Comparison of ENCODE assay signal across 11 cellular contexts in genomic region chr2:26355038-26355995, GRCh38. TPM values are rescaled to one million over a fixed set of nuclear protein-coding genes. Genes with fewer than 3 reads are reported as not detected.
DNase-seq lines count a peak whose midpoint lies in the region; ATAC-seq and TF ChIP-seq lines count a peak whose summit lies in the region.
"Had no signal": no experiment of that assay in that cellular context is flagged by ENCODE, and none has a peak within 500 bp of the region (broad histone marks: within the 10 kb centered on the region; RNA-seq: fewer than 3 reads in every experiment).

No MANE protein-coding gene starts in this region.

- POLR2A ChIA-PET in activated CD8-positive, alpha-beta T cell treated with anti-CD3 and anti-CD28 coated beads for 36 hours (lab: Charles Lee) = no interaction called here
- POLR2A ChIA-PET in activated CD8-positive, alpha-beta T cell treated with anti-CD3 and anti-CD28 coated beads, Interleukin-2, amount 10 ng/mL, durations not matched to agents 7 days and 5 days (lab: Charles Lee) = interaction anchor here (1.4 to 2.9 kb wide), 2 partner anchors 8 to 10 kb away, joined by 5 to 11 read pairs; partner anchors contain the start of genes ADGRF3 and SELENOI

- H3K9me3 ChIP-seq in smooth muscle cell (replicated peaks; ENCODE audit: low read depth) = no peaks in the 10 kb centered on the region
- H3K9me3 ChIP-seq: heart left ventricle had no signal

- peaks cover 71% of the 10 kb centered on the region for H3K4me1 Mint-ChIP-seq in activated CD8-positive, alpha-beta T cell treated with anti-CD3 and anti-CD28 coated beads for 36 hours (ENCODE audit: low read depth)
- peaks cover 42% of the 10 kb centered on the region for H3K4me1 Mint-ChIP-seq in activated CD8-positive, alpha-beta T cell treated with anti-CD3 and anti-CD28 coated beads, Interleukin-2, amount 10 ng/mL, durations not matched to agents 7 days and 5 days (ENCODE audit: low read depth)
- H3K4me1 Mint-ChIP-seq in natural killer cell treated with Interleukin-12 subunit alpha and Interleukin-12 subunit beta and Interleukin-15 and Interleukin-18, amount 100 ng/mL, for 72 hours (ENCODE audit: low read depth in 2 of 2) = peaks cover 36 to 52% of the 10 kb centered on the region in 2 donors

- no peaks in the 10 kb centered on the region for H3K27me3 ChIP-seq in smooth muscle cell (ENCODE audit: low read depth)
- H3K27me3 ChIP-seq: heart left ventricle had no signal

- H3K79me2 ChIP-seq in smooth muscle cell (ENCODE audit: low read depth) = peaks cover 91% of the 10 kb centered on the region

- peak overlapping the region; percentile 35 for H2AFZ ChIP-seq in smooth muscle cell (ENCODE audit: low read depth)

- intact Hi-C loops in activated CD8-positive, alpha-beta T cell treated with anti-CD3 and anti-CD28 coated beads for 36 hours (cut with micrococcal nuclease) = no loop called here

- H3K4me3 Mint-ChIP-seq in activated CD8-positive, alpha-beta T cell treated with anti-CD3 and anti-CD28 coated beads for 36 hours = no peak overlapping the region
- no peak overlapping the region for H3K4me3 Mint-ChIP-seq in activated CD8-positive, alpha-beta T cell treated with anti-CD3 and anti-CD28 coated beads, Interleukin-2, amount 10 ng/mL, durations not matched to agents 7 days and 5 days
- H3K4me3 Mint-ChIP-seq in natural killer cell treated with Interleukin-12 subunit alpha and Interleukin-12 subunit beta and Interleukin-15 and Interleukin-18, amount 100 ng/mL, for 72 hours = no peak overlapping the region

- H3K27ac Mint-ChIP-seq in activated CD8-positive, alpha-beta T cell treated with anti-CD3 and anti-CD28 coated beads for 36 hours = no peak overlapping the region
- H3K27ac Mint-ChIP-seq in activated CD8-positive, alpha-beta T cell treated with anti-CD3 and anti-CD28 coated beads, Interleukin-2, amount 10 ng/mL, durations not matched to agents 7 days and 5 days = no peak overlapping the region
- H3K27ac Mint-ChIP-seq in natural killer cell treated with Interleukin-12 subunit alpha and Interleukin-12 subunit beta and Interleukin-15 and Interleukin-18, amount 100 ng/mL, for 72 hours = no peak overlapping the region

- H3K27me3 Mint-ChIP-seq in activated CD8-positive, alpha-beta T cell treated with anti-CD3 and anti-CD28 coated beads for 36 hours = no peaks in the 10 kb centered on the region
- no peaks in the 10 kb centered on the region for H3K27me3 Mint-ChIP-seq in activated CD8-positive, alpha-beta T cell treated with anti-CD3 and anti-CD28 coated beads, Interleukin-2, amount 10 ng/mL, durations not matched to agents 7 days and 5 days (ENCODE audit: low read depth)
- no peaks in the 10 kb centered on the region for H3K27me3 Mint-ChIP-seq in natural killer cell treated with Interleukin-12 subunit alpha and Interleukin-12 subunit beta and Interleukin-15 and Interleukin-18, amount 100 ng/mL, for 72 hours

- WGBS in smooth muscle cell (ENCODE audit: low lambda C conversion rate) = 19% methylated on average over 9 of the region's 9 CpGs

- H4K20me1 ChIP-seq in smooth muscle cell (ENCODE audit: low read depth) = peaks cover 71% of the 10 kb centered on the region

- H3K4me3 ChIP-seq in smooth muscle cell = no peak overlapping the region
- H3K4me3 ChIP-seq: heart left ventricle had no signal

- H3K27ac ChIP-seq in smooth muscle cell (ENCODE audit: low read depth) = peak overlapping the region; percentile 93
- H3K27ac ChIP-seq: heart left ventricle had no signal

- H3K4me2 ChIP-seq in smooth muscle cell = peak overlapping the region; percentile 75

- H3K36me3 ChIP-seq in smooth muscle cell (ENCODE audit: low read depth) = no peaks in the 10 kb centered on the region
- H3K36me3 ChIP-seq: heart left ventricle had no signal

- ATAC-seq in activated CD8-positive, alpha-beta T cell treated with anti-CD3 and anti-CD28 coated beads for 36 hours = peak; percentile 47
- ATAC-seq in activated CD8-positive, alpha-beta T cell treated with anti-CD3 and anti-CD28 coated beads, Interleukin-2, amount 10 ng/mL, durations not matched to agents 7 days and 5 days = no peak
- ATAC-seq in esophagus mucosa (peak; percentile 87), HG03457 (IDR thresholded peaks at IDR 0.05; ENCODE audit: unreplicated experiment) (no peak), HG02642 (IDR thresholded peaks at IDR 0.05; ENCODE audit: poor library complexity, unreplicated experiment) (no peak)
- ATAC-seq in natural killer cell treated with Interleukin-12 subunit alpha and Interleukin-12 subunit beta and Interleukin-15 and Interleukin-18, amount 100 ng/mL, for 72 hours = no peak

- no peaks in the 10 kb centered on the region for H3K9me3 Mint-ChIP-seq in activated CD8-positive, alpha-beta T cell treated with anti-CD3 and anti-CD28 coated beads for 36 hours
- H3K9me3 Mint-ChIP-seq in activated CD8-positive, alpha-beta T cell treated with anti-CD3 and anti-CD28 coated beads, Interleukin-2, amount 10 ng/mL, durations not matched to agents 7 days and 5 days (ENCODE audit: insufficient read depth) = no peaks in the 10 kb centered on the region
- H3K9me3 Mint-ChIP-seq in natural killer cell treated with Interleukin-12 subunit alpha and Interleukin-12 subunit beta and Interleukin-15 and Interleukin-18, amount 100 ng/mL, for 72 hours = no peaks in the 10 kb centered on the region

- peaks cover 17% of the 10 kb centered on the region for H3F3A ChIP-seq in smooth muscle cell (ENCODE audit: low read depth)

- no peak for DNase-seq in activated CD8-positive, alpha-beta T cell treated with anti-CD3 and anti-CD28 coated beads for 36 hours
- DNase-seq in activated CD8-positive, alpha-beta T cell treated with anti-CD3 and anti-CD28 coated beads, Interleukin-2, amount 10 ng/mL, durations not matched to agents 7 days and 5 days = no peak
- DNase-seq in OCI-M1 (lab: John Stamatoyannopoulos, UW) (peak; percentile 95), smooth muscle cell (lab: John Stamatoyannopoulos, UW; ENCODE audit: unreplicated experiment) (no peak)
- no peak for DNase-seq in natural killer cell treated with Interleukin-12 subunit alpha and Interleukin-12 subunit beta and Interleukin-15 and Interleukin-18, amount 100 ng/mL, for 72 hours (ENCODE audit: low spot score)
- DNase-seq: activated CD4-positive, CD25-positive, alpha-beta regulatory T cell treated with anti-CD3 and anti-CD28 coated beads, Interleukin-2, amount 50 U/mL, for 72 hours; DND-41; heart left ventricle had no signal

- CTCF ChIA-PET in activated CD8-positive, alpha-beta T cell treated with anti-CD3 and anti-CD28 coated beads for 36 hours (lab: Charles Lee) = no interaction called here
- CTCF ChIA-PET in activated CD8-positive, alpha-beta T cell treated with anti-CD3 and anti-CD28 coated beads, Interleukin-2, amount 10 ng/mL, durations not matched to agents 7 days and 5 days (lab: Charles Lee) = interaction anchor here (0.7 to 4.0 kb wide), 7 partner anchors 7 to 170 kb away, joined by 3 to 20 read pairs (median 3); partner anchors contain the start of genes ADGRF3, HADHA, HADHB and SELENOI

- TF ChIP-seq CTCF in activated CD8-positive, alpha-beta T cell treated with anti-CD3 and anti-CD28 coated beads for 36 hours (IDR thresholded peaks at IDR 0.05) = no peak
- TF ChIP-seq CTCF in smooth muscle cell (IDR thresholded peaks at IDR 0.05; ENCODE audit: borderline replicate concordance, insufficient read depth, poor library complexity, severe bottlenecking) = no peak

- peaks cover 6% of the 10 kb centered on the region for H3K4me1 ChIP-seq in smooth muscle cell (ENCODE audit: low read depth)

- peaks cover 35% of the 10 kb centered on the region for H3K36me3 Mint-ChIP-seq in activated CD8-positive, alpha-beta T cell treated with anti-CD3 and anti-CD28 coated beads for 36 hours (ENCODE audit: low read depth)
- H3K36me3 Mint-ChIP-seq in activated CD8-positive, alpha-beta T cell treated with anti-CD3 and anti-CD28 coated beads, Interleukin-2, amount 10 ng/mL, durations not matched to agents 7 days and 5 days (ENCODE audit: low read depth) = peaks cover 35% of the 10 kb centered on the region
- no peaks in the 10 kb centered on the region for H3K36me3 Mint-ChIP-seq in natural killer cell treated with Interleukin-12 subunit alpha and Interleukin-12 subunit beta and Interleukin-15 and Interleukin-18, amount 100 ng/mL, for 72 hours

- peak overlapping the region; percentile 76 for H3K9ac ChIP-seq in smooth muscle cell (ENCODE audit: low read depth)

RNA-seq across cellular contexts. Expression of gene ADGRF3, which starts 8.7 kb away (rescaled TPM):
- 1 to 10 TPM; 4.8 to 5.7 TPM for total RNA-seq in activated CD8-positive, alpha-beta T cell treated with anti-CD3 and anti-CD28 coated beads for 36 hours
- 1 to 10 TPM; 5.8 TPM for total RNA-seq in activated CD8-positive, alpha-beta T cell treated with anti-CD3 and anti-CD28 coated beads, Interleukin-2, amount 10 ng/mL, durations not matched to agents 7 days and 5 days
- 0.04 TPM for total RNA-seq in esophagus mucosa
- total RNA-seq in smooth muscle cell = not detected in 2 replicates
- polyA plus RNA-seq in smooth muscle cell = 0.06 and 0.37 TPM in 2 replicates
- total RNA-seq in natural killer cell treated with Interleukin-12 subunit alpha and Interleukin-12 subunit beta and Interleukin-15 and Interleukin-18, amount 100 ng/mL, for 72 hours = 1 to 10 TPM; 2.1 to 7.4 TPM

RNA-seq across cellular contexts. Expression of gene SELENOI, which starts 9.4 kb away (rescaled TPM):
- 10 to 100 TPM; 38.9 to 39.1 TPM for total RNA-seq in activated CD8-positive, alpha-beta T cell treated with anti-CD3 and anti-CD28 coated beads for 36 hours
- 10 to 100 TPM; 36.8 to 37.6 TPM for total RNA-seq in activated CD8-positive, alpha-beta T cell treated with anti-CD3 and anti-CD28 coated beads, Interleukin-2, amount 10 ng/mL, durations not matched to agents 7 days and 5 days
- 32.1 TPM for total RNA-seq in esophagus mucosa
- 26.3 and 26.8 TPM in 2 replicates for total RNA-seq in smooth muscle cell
- 3.3 and 5.3 TPM in 2 replicates for polyA plus RNA-seq in smooth muscle cell
- total RNA-seq in natural killer cell treated with Interleukin-12 subunit alpha and Interleukin-12 subunit beta and Interleukin-15 and Interleukin-18, amount 100 ng/mL, for 72 hours = 10 to 100 TPM; 38.5 to 64.0 TPM

RNA-seq across cellular contexts. Expression of gene DRC1, which starts 46.4 kb away (rescaled TPM):
- not detected for total RNA-seq in activated CD8-positive, alpha-beta T cell treated with anti-CD3 and anti-CD28 coated beads for 36 hours
- not detected for total RNA-seq in activated CD8-positive, alpha-beta T cell treated with anti-CD3 and anti-CD28 coated beads, Interleukin-2, amount 10 ng/mL, durations not matched to agents 7 days and 5 days
- not detected for total RNA-seq in esophagus mucosa
- 0.09 TPM in 1 of 2 replicates, not detected in the other for total RNA-seq in smooth muscle cell
- 0.14 TPM in 1 of 2 replicates, not detected in the other for polyA plus RNA-seq in smooth muscle cell
- total RNA-seq in natural killer cell treated with Interleukin-12 subunit alpha and Interleukin-12 subunit beta and Interleukin-15 and Interleukin-18, amount 100 ng/mL, for 72 hours = not detected

Comparison
In these comparisons a context has a peak if more than half of its experiments do, and no peak if none do; other contexts are left out.
1. ATAC-seq: peak in activated CD8-positive, alpha-beta T cell treated with anti-CD3 and anti-CD28 coated beads for 36 hours (single experiment) and esophagus mucosa (single experiment); none in activated CD8-positive, alpha-beta T cell treated with anti-CD3 and anti-CD28 coated beads, Interleukin-2, amount 10 ng/mL, durations not matched to agents 7 days and 5 days (single experiment), natural killer cell treated with Interleukin-12 subunit alpha and Interleukin-12 subunit beta and Interleukin-15 and Interleukin-18, amount 100 ng/mL, for 72 hours (0 of 2), HG03457 (single experiment) and HG02642 (single experiment).